In the genomic region with DNA sequence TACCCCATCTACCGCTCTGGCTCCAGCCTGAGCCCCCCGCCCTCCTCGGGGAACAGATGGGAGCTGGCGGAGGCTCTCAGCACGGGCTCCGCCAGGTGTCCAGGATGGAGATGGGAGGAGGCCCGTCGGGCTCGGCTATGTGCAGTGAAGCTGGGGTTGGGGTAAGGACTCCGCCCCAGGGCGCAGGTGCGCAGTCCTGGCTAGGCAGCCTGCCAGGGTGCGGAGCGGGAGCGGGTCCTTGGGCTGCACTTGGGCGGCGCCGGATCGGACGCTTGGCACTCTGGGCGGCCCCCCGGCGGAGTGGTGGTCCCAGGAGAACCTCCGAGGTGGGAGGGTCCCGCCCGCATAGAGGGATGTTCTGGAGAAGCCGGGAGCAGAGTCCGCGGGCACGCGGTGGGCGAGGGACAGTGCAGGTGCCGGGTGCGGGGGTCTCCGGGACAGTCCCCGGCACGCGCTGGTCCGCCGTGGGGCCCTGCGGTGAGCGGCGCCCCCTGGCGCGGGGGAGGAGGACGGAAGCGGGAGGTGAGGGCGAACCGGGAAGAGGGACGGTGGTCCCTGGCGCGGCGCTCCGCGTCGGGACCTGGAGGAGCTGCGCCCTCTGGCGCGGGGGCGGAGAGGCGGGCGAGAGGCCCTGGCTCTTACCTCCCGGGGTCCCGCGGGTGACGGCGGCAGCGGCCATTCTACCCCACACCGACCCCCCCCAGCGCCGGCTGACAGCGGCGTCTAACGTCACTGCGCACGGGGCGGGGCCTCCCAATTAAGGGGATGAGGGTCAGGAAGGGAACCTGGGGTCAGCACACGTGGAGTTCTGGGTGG, we compare ENCODE assay signal across 1 cellular context.
TF ChIP-seq lines count a peak whose summit lies in the region.

A gene with protein sequence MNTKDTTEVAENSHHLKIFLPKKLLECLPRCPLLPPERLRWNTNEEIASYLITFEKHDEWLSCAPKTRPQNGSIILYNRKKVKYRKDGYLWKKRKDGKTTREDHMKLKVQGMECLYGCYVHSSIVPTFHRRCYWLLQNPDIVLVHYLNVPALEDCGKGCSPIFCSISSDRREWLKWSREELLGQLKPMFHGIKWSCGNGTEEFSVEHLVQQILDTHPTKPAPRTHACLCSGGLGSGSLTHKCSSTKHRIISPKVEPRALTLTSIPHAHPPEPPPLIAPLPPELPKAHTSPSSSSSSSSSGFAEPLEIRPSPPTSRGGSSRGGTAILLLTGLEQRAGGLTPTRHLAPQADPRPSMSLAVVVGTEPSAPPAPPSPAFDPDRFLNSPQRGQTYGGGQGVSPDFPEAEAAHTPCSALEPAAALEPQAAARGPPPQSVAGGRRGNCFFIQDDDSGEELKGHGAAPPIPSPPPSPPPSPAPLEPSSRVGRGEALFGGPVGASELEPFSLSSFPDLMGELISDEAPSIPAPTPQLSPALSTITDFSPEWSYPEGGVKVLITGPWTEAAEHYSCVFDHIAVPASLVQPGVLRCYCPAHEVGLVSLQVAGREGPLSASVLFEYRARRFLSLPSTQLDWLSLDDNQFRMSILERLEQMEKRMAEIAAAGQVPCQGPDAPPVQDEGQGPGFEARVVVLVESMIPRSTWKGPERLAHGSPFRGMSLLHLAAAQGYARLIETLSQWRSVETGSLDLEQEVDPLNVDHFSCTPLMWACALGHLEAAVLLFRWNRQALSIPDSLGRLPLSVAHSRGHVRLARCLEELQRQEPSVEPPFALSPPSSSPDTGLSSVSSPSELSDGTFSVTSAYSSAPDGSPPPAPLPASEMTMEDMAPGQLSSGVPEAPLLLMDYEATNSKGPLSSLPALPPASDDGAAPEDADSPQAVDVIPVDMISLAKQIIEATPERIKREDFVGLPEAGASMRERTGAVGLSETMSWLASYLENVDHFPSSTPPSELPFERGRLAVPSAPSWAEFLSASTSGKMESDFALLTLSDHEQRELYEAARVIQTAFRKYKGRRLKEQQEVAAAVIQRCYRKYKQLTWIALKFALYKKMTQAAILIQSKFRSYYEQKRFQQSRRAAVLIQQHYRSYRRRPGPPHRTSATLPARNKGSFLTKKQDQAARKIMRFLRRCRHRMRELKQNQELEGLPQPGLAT (minus strand): TSS at position 725 of the 816 bp plus-strand sequence. CDS start 1,453 bp downstream, outside the sequence.

TF ChIP-seq in K562, 482 proteins besides CTCF, POLR2A, EP300 and RAD21 (continued from another document and continues in another):
- TF ChIP-seq, protein P1, sequence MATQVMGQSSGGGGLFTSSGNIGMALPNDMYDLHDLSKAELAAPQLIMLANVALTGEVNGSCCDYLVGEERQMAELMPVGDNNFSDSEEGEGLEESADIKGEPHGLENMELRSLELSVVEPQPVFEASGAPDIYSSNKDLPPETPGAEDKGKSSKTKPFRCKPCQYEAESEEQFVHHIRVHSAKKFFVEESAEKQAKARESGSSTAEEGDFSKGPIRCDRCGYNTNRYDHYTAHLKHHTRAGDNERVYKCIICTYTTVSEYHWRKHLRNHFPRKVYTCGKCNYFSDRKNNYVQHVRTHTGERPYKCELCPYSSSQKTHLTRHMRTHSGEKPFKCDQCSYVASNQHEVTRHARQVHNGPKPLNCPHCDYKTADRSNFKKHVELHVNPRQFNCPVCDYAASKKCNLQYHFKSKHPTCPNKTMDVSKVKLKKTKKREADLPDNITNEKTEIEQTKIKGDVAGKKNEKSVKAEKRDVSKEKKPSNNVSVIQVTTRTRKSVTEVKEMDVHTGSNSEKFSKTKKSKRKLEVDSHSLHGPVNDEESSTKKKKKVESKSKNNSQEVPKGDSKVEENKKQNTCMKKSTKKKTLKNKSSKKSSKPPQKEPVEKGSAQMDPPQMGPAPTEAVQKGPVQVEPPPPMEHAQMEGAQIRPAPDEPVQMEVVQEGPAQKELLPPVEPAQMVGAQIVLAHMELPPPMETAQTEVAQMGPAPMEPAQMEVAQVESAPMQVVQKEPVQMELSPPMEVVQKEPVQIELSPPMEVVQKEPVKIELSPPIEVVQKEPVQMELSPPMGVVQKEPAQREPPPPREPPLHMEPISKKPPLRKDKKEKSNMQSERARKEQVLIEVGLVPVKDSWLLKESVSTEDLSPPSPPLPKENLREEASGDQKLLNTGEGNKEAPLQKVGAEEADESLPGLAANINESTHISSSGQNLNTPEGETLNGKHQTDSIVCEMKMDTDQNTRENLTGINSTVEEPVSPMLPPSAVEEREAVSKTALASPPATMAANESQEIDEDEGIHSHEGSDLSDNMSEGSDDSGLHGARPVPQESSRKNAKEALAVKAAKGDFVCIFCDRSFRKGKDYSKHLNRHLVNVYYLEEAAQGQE (CRISPR knock-in tag; IDR thresholded peaks at IDR 0.05; ENCODE audit: low read depth) = 0 out of 2 replicates have a peak, but pooled peaks have one; percentile 27
- TF ChIP-seq, protein P2, sequence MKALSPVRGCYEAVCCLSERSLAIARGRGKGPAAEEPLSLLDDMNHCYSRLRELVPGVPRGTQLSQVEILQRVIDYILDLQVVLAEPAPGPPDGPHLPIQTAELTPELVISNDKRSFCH (CRISPR knock-in tag; IDR thresholded peaks at IDR 0.05) = no peak
- TF ChIP-seq, protein P2 (tag; IDR thresholded peaks at IDR 0.05) = 0 out of 2 replicates have a peak, but pooled peaks have one; percentile 44
- TF ChIP-seq, protein P3, sequence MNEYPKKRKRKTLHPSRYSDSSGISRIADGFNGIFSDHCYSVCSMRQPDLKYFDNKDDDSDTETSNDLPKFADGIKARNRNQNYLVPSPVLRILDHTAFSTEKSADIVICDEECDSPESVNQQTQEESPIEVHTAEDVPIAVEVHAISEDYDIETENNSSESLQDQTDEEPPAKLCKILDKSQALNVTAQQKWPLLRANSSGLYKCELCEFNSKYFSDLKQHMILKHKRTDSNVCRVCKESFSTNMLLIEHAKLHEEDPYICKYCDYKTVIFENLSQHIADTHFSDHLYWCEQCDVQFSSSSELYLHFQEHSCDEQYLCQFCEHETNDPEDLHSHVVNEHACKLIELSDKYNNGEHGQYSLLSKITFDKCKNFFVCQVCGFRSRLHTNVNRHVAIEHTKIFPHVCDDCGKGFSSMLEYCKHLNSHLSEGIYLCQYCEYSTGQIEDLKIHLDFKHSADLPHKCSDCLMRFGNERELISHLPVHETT (CRISPR knock-in tag; conservative IDR thresholded peaks at IDR 0.05 in 1 of 2, IDR thresholded peaks at IDR 0.05 in 1 of 2) = peak in 1 of 2 experiments; percentile 94; a peak in 2 of 4 replicates
- TF ChIP-seq, protein P4, sequence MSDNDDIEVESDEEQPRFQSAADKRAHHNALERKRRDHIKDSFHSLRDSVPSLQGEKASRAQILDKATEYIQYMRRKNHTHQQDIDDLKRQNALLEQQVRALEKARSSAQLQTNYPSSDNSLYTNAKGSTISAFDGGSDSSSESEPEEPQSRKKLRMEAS (CRISPR knock-in tag; IDR thresholded peaks at IDR 0.05) = peak; percentile 90
- TF ChIP-seq ARNT (IDR thresholded peaks at IDR 0.05) (no peak), SIX5 (IDR thresholded peaks at IDR 0.05; ENCODE audit: borderline replicate concordance in 1 of 2, insufficient read depth in 1 of 2, low read depth in 1 of 2, low read length in 2 of 2) (peak; percentile 17 to 25; a peak in 1 of 4 replicates), ZNF431 (CRISPR knock-in tag; IDR thresholded peaks at IDR 0.05) (0 out of 2 replicates have a peak, but pooled peaks have one; percentile 64), ZFPM2 (CRISPR knock-in tag; IDR thresholded peaks at IDR 0.05) (no peak), HMGN3 (IDR thresholded peaks at IDR 0.05; ENCODE audit: borderline replicate concordance, extremely low read depth, insufficient read length, low read depth, low read length) (peak; percentile 88), FOXJ2 (tag; IDR thresholded peaks at IDR 0.05) (peak; percentile 51; the same call in 1 of the 2 replicates), PHF8 (IDR thresholded peaks at IDR 0.05; ENCODE audit: borderline replicate concordance, low read length) (peak; percentile 68; the same call in 1 of the 2 replicates), NONO (IDR thresholded peaks at IDR 0.05; ENCODE audit: low read depth in 2 of 2, low read length in 1 of 2) (peak in 1 of 2 experiments; percentile 52; a peak in 1 of 4 replicates), RBFOX2 (IDR thresholded peaks at IDR 0.05; ENCODE audit: low read depth, low read length) (peak; percentile 82), KAT2B (IDR thresholded peaks at IDR 0.05; ENCODE audit: low read depth, low read length) (peak; percentile 79), ZNF668 (CRISPR knock-in tag; IDR thresholded peaks at IDR 0.05) (no peak), LARP7 (IDR thresholded peaks at IDR 0.05) (no peak), NR2F6 (CRISPR knock-in tag; IDR thresholded peaks at IDR 0.05) (no peak), PHF21A (IDR thresholded peaks at IDR 0.05; ENCODE audit: borderline replicate concordance, low read depth) (no peak), BMI1 (IDR thresholded peaks at IDR 0.05; ENCODE audit: low read length) (no peak), CREB1 (IDR thresholded peaks at IDR 0.05) (peak; percentile 78), CREB1 (CRISPR knock-in tag; IDR thresholded peaks at IDR 0.05) (peak; percentile 80), TEAD1 (CRISPR knock-in tag; IDR thresholded peaks at IDR 0.05) (0 out of 4 replicates have a peak, but pooled peaks have one; percentile 38 to 77), ZNF77 (CRISPR knock-in tag; IDR thresholded peaks at IDR 0.05) (no peak), KDM2B (CRISPR knock-in tag; IDR thresholded peaks at IDR 0.05) (peak; percentile 74; the same call in 1 of the 2 replicates), STAG1 (CRISPR knock-in tag; IDR thresholded peaks at IDR 0.05; ENCODE audit: borderline replicate concordance) (no peak), NR2C1 (IDR thresholded peaks at IDR 0.05) (no peak), NR2C1 (tag; IDR thresholded peaks at IDR 0.05) (peak; percentile 31; the same call in 1 of the 2 replicates), RCOR1 (IDR thresholded peaks at IDR 0.05; ENCODE audit: borderline replicate concordance in 1 of 2, low read depth in 2 of 2, low read length in 2 of 2) (peak in 1 of 2 experiments; percentile 35; a peak in 1 of 4 replicates), SAFB (IDR thresholded peaks at IDR 0.05; ENCODE audit: borderline replicate concordance, low read depth, low read length) (peak; percentile 66), EP400 (IDR thresholded peaks at IDR 0.05) (peak; percentile 91), PHB (CRISPR knock-in tag; IDR thresholded peaks at IDR 0.05) (no peak)
- TF ChIP-seq, protein P5, sequence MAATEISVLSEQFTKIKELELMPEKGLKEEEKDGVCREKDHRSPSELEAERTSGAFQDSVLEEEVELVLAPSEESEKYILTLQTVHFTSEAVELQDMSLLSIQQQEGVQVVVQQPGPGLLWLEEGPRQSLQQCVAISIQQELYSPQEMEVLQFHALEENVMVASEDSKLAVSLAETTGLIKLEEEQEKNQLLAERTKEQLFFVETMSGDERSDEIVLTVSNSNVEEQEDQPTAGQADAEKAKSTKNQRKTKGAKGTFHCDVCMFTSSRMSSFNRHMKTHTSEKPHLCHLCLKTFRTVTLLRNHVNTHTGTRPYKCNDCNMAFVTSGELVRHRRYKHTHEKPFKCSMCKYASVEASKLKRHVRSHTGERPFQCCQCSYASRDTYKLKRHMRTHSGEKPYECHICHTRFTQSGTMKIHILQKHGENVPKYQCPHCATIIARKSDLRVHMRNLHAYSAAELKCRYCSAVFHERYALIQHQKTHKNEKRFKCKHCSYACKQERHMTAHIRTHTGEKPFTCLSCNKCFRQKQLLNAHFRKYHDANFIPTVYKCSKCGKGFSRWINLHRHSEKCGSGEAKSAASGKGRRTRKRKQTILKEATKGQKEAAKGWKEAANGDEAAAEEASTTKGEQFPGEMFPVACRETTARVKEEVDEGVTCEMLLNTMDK (IDR thresholded peaks at IDR 0.05; ENCODE audit: borderline replicate concordance, insufficient read depth, low read depth, low read length, poor library complexity, severe bottlenecking) = peak; percentile 99
- TF ChIP-seq, protein P6, sequence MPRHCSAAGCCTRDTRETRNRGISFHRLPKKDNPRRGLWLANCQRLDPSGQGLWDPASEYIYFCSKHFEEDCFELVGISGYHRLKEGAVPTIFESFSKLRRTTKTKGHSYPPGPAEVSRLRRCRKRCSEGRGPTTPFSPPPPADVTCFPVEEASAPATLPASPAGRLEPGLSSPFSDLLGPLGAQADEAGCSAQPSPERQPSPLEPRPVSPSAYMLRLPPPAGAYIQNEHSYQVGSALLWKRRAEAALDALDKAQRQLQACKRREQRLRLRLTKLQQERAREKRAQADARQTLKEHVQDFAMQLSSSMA (CRISPR knock-in tag; IDR thresholded peaks at IDR 0.05) = no peak
- TF ChIP-seq, protein P7, sequence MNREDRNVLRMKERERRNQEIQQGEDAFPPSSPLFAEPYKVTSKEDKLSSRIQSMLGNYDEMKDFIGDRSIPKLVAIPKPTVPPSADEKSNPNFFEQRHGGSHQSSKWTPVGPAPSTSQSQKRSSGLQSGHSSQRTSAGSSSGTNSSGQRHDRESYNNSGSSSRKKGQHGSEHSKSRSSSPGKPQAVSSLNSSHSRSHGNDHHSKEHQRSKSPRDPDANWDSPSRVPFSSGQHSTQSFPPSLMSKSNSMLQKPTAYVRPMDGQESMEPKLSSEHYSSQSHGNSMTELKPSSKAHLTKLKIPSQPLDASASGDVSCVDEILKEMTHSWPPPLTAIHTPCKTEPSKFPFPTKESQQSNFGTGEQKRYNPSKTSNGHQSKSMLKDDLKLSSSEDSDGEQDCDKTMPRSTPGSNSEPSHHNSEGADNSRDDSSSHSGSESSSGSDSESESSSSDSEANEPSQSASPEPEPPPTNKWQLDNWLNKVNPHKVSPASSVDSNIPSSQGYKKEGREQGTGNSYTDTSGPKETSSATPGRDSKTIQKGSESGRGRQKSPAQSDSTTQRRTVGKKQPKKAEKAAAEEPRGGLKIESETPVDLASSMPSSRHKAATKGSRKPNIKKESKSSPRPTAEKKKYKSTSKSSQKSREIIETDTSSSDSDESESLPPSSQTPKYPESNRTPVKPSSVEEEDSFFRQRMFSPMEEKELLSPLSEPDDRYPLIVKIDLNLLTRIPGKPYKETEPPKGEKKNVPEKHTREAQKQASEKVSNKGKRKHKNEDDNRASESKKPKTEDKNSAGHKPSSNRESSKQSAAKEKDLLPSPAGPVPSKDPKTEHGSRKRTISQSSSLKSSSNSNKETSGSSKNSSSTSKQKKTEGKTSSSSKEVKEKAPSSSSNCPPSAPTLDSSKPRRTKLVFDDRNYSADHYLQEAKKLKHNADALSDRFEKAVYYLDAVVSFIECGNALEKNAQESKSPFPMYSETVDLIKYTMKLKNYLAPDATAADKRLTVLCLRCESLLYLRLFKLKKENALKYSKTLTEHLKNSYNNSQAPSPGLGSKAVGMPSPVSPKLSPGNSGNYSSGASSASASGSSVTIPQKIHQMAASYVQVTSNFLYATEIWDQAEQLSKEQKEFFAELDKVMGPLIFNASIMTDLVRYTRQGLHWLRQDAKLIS (CRISPR knock-in tag; IDR thresholded peaks at IDR 0.05) = no peak; the same call in 1 of the 2 replicates
- TF ChIP-seq, protein P8, sequence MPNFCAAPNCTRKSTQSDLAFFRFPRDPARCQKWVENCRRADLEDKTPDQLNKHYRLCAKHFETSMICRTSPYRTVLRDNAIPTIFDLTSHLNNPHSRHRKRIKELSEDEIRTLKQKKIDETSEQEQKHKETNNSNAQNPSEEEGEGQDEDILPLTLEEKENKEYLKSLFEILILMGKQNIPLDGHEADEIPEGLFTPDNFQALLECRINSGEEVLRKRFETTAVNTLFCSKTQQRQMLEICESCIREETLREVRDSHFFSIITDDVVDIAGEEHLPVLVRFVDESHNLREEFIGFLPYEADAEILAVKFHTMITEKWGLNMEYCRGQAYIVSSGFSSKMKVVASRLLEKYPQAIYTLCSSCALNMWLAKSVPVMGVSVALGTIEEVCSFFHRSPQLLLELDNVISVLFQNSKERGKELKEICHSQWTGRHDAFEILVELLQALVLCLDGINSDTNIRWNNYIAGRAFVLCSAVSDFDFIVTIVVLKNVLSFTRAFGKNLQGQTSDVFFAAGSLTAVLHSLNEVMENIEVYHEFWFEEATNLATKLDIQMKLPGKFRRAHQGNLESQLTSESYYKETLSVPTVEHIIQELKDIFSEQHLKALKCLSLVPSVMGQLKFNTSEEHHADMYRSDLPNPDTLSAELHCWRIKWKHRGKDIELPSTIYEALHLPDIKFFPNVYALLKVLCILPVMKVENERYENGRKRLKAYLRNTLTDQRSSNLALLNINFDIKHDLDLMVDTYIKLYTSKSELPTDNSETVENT (CRISPR knock-in tag; IDR thresholded peaks at IDR 0.05) = peak; percentile 98
